ENCODE assay signal across 9 cellular contexts in the genomic region with DNA sequence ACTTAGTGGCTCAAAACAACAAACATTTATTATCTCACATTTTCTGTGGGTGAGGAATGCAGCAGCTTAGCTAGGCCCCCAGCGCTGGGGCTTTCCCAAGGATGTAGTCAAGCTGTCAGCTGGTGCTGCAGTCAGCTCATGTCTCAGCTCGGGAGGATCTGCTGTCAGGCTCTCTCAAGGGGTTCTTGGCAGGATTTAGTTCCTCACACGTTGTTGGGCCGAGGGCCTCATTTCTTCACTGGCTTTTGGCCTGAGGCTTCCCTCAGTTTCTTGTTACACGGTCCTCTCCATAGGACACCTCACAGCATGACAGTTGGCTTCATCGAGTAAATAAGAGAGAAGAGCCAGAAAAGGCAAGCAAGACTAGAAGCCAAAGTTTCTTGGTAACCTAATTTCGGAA. TPM values are rescaled to one million over a fixed set of nuclear protein-coding genes. Genes with fewer than 3 reads are reported as not detected.
DNase-seq lines count a peak whose midpoint lies in the region; ATAC-seq and TF ChIP-seq lines count a peak whose summit lies in the region.
"Had no signal": no experiment of that assay in that cellular context is flagged by ENCODE, and none has a peak within 500 bp of the region (broad histone marks: within the 10 kb centered on the region; RNA-seq: fewer than 3 reads in every experiment).

No MANE protein-coding gene starts in this region.

- DNase-seq in GM13976 (ENCODE audit: low spot score) (peak; percentile 47), astrocyte of the cerebellum (ENCODE audit: low read depth) (peak; percentile 35), mesenchymal stem cell (peak; percentile 33), NCI-H2227 treated with DMSO at 0.1 percent for 48 hours (lab: John Stamatoyannopoulos, UW) (no peak), CD14-positive monocyte (ENCODE audit: low spot score) (no peak), NCI-H1694 (lab: John Stamatoyannopoulos, UW) (no peak), RWPE1 (ENCODE audit: low spot score) (no peak)
- DNase-seq: activated CD4-positive, alpha-beta memory T cell treated with anti-CD3 and anti-CD28 coated beads for 36 hours had no signal

- peaks cover 2% of the 10 kb centered on the region for H3K4me1 Mint-ChIP-seq in CD14-positive monocyte

- H2BK120ac ChIP-seq in mesenchymal stem cell (ENCODE audit: low read depth, low read length), result no peak overlapping the region

- peaks cover 3% of the 10 kb centered on the region for H3K4me1 ChIP-seq in mesenchymal stem cell (ENCODE audit: control insufficient read depth, insufficient read depth, low read depth, low read length)

- no peaks in the 10 kb centered on the region for H3K36me3 ChIP-seq in mesenchymal stem cell (ENCODE audit: control insufficient read depth in 1 of 2, insufficient read depth in 2 of 2, low read depth in 1 of 2, low read length in 2 of 2)

- H3K23ac ChIP-seq in mesenchymal stem cell (ENCODE audit: low read length in 2 of 2), result no peak overlapping the region

- no peak overlapping the region for H2AFZ ChIP-seq in mesenchymal stem cell (ENCODE audit: low read depth, low read length)

- peaks cover 0 to 2% (median 0%) of the 10 kb centered on the region in 3 donors for H3K27me3 Mint-ChIP-seq in CD14-positive monocyte (ENCODE audit: low read depth in 3 of 3)

- H3K27me3 ChIP-seq in mesenchymal stem cell (ENCODE audit: control insufficient read depth in 1 of 2, insufficient read depth in 1 of 2, low read length in 2 of 2), result no peaks in the 10 kb centered on the region

- 46% methylated on average over 7 of the region's 7 CpGs for WGBS in mesenchymal stem cell

- CTCF ChIA-PET in RWPE1 (lab: Yijun Ruan, JAX), result interaction anchor here (0.6 to 2.3 kb wide), 5 partner anchors 56 to 169 kb away, joined by 3 to 8 read pairs (median 4); no protein-coding TSS in a partner anchor

- H3K36me3 Mint-ChIP-seq in CD14-positive monocyte, result no peaks in the 10 kb centered on the region
- H3K36me3 Mint-ChIP-seq: activated CD4-positive, alpha-beta memory T cell treated with anti-CD3 and anti-CD28 coated beads for 36 hours had no signal

- H3K4me2 ChIP-seq in mesenchymal stem cell (ENCODE audit: low read length, poor library complexity, severe bottlenecking), result no peak overlapping the region

- H3K79me1 ChIP-seq in mesenchymal stem cell (replicated peaks; ENCODE audit: low read length, poor library complexity, severe bottlenecking), result no peaks in the 10 kb centered on the region

- no peak overlapping the region for H2BK5ac ChIP-seq in mesenchymal stem cell (ENCODE audit: low read depth, low read length, poor library complexity, severe bottlenecking)

- H3K4me3 Mint-ChIP-seq in CD14-positive monocyte, result no peak overlapping the region
- H3K4me3 Mint-ChIP-seq: activated CD4-positive, alpha-beta memory T cell treated with anti-CD3 and anti-CD28 coated beads for 36 hours had no signal

- peak overlapping the region; percentile 58 for H3K9ac ChIP-seq in mesenchymal stem cell (ENCODE audit: low read length)

- H3K27ac Mint-ChIP-seq in CD14-positive monocyte, result no peak overlapping the region
- H3K27ac Mint-ChIP-seq: activated CD4-positive, alpha-beta memory T cell treated with anti-CD3 and anti-CD28 coated beads for 36 hours had no signal

- no peak overlapping the region for H3K14ac ChIP-seq in mesenchymal stem cell (ENCODE audit: low read length in 2 of 2)

- in situ Hi-C loops in GM13976 (cut with MboI; ENCODE audit: low sequenced_read_pairs, unreplicated experiment) (no loop called here), astrocyte of the cerebellum (cut with HindIII; ENCODE audit: low sequenced_read_pairs) (loop anchor here (25.0 kb wide), 1 partner anchor 150 kb away; no protein-coding TSS in a partner anchor)

- no peak overlapping the region for H4K8ac ChIP-seq in mesenchymal stem cell (ENCODE audit: low read length)

- no peak overlapping the region for H4K91ac ChIP-seq in mesenchymal stem cell (ENCODE audit: low read length)

- H3K4me3 ChIP-seq in astrocyte of the cerebellum (ENCODE audit: low read depth, low read length), result no peak overlapping the region
- no peak overlapping the region for H3K4me3 ChIP-seq in mesenchymal stem cell (ENCODE audit: insufficient read depth in 1 of 2, low read depth in 1 of 2, low read length in 2 of 2)

- peaks cover 2 to 14% (median 8%) of the 10 kb centered on the region in 7 donors for H3K9me3 Mint-ChIP-seq in CD14-positive monocyte
- H3K9me3 Mint-ChIP-seq: activated CD4-positive, alpha-beta memory T cell treated with anti-CD3 and anti-CD28 coated beads for 36 hours had no signal

- POLR2A ChIA-PET in RWPE1 (lab: Yijun Ruan, JAX; ENCODE audit: low non-redundant PET), result no interaction called here

- no peaks in the 10 kb centered on the region for H3K9me3 ChIP-seq in mesenchymal stem cell (ENCODE audit: control insufficient read depth, low read length)

- H3K27ac ChIP-seq in mesenchymal stem cell (ENCODE audit: low read length, poor library complexity, severe bottlenecking) (no peak overlapping the region), RWPE1 (no peak overlapping the region)

- intact Hi-C loops in CD14-positive monocyte (cut with micrococcal nuclease), result no loop called here

- H2BK12ac ChIP-seq in mesenchymal stem cell (ENCODE audit: low read length in 2 of 2), result no peak overlapping the region

- TF ChIP-seq CTCF in GM13976 (IDR thresholded peaks at IDR 0.05; ENCODE audit: borderline replicate concordance, control extremely low read depth, extremely low read depth, insufficient read depth, missing control alignments), result no peak
- TF ChIP-seq CTCF in astrocyte of the cerebellum (IDR thresholded peaks at IDR 0.05; ENCODE audit: low read depth, low read length, missing control alignments), result no peak
- no peak for TF ChIP-seq CTCF in CD14-positive monocyte (IDR thresholded peaks at IDR 0.05)
- TF ChIP-seq CTCF in RWPE1 (conservative IDR thresholded peaks at IDR 0.05; ENCODE audit: low read depth), result no peak

- H2AK5ac ChIP-seq in mesenchymal stem cell (ENCODE audit: low read length, severe bottlenecking), result no peak overlapping the region

- no peak overlapping the region for H2BK15ac ChIP-seq in mesenchymal stem cell (ENCODE audit: low read depth, poor library complexity, severe bottlenecking)

- H3K4ac ChIP-seq in mesenchymal stem cell (ENCODE audit: low read depth in 1 of 2, low read length in 2 of 2), result no peak overlapping the region

- peak; percentile 88 for ATAC-seq in HG02610 (IDR thresholded peaks at IDR 0.05; ENCODE audit: unreplicated experiment)

- no peak overlapping the region for H3K18ac ChIP-seq in mesenchymal stem cell (ENCODE audit: low read depth in 1 of 2, low read length in 2 of 2)

RNA-seq across cellular contexts. Expression of a gene that starts 13.7 kb away (rescaled TPM):
- 51.1 TPM for polyA plus RNA-seq in mesenchymal stem cell (2013, experiment 1 of 2)
- 49.3 TPM for polyA plus RNA-seq in mesenchymal stem cell (2013, experiment 2 of 2)
- polyA plus RNA-seq in CD14-positive monocyte, result 10 to 100 TPM; 51.4 to 70.4 TPM

RNA-seq across cellular contexts. Expression of a gene that starts 24.2 kb away (rescaled TPM):
- polyA plus RNA-seq in mesenchymal stem cell (2013, experiment 1 of 2), result not detected
- polyA plus RNA-seq in mesenchymal stem cell (2013, experiment 2 of 2), result not detected
- not detected for polyA plus RNA-seq in CD14-positive monocyte

Comparison
In these comparisons a context has a peak if more than half of its experiments do, and no peak if none do; other contexts are left out.
1. DNase-seq: peak in GM13976 (single experiment), astrocyte of the cerebellum (single experiment) and mesenchymal stem cell (single experiment); none in NCI-H2227 treated with DMSO at 0.1 percent for 48 hours (single experiment), CD14-positive monocyte (single experiment), NCI-H1694 (single experiment) and RWPE1 (single experiment).